Comparison of ENCODE assay signal across 13 cellular contexts in the genomic region with DNA sequence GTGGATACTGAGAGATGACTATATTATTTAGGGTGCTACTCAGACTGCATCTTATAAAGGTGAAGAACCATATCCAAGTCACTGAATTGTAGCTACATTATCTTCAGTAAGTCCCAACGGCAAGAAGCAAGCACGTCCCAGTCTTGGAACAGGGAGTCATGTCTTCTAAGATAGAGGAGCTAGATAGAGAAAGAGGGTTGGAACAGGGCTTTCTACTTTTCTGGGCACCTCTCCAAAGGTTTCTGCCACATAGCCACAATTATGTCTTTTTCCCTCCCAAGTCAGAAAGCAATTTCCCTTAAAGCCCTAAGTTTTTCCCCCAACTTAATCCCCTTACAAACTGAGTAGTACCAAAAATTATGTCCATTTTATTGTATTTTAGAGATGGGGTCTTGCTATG. TPM values are rescaled to one million over a fixed set of nuclear protein-coding genes. Genes with fewer than 3 reads are reported as not detected.
DNase-seq lines count a peak whose midpoint lies in the region; ATAC-seq and TF ChIP-seq lines count a peak whose summit lies in the region.
"Had no signal": no experiment of that assay in that cellular context is flagged by ENCODE, and none has a peak within 500 bp of the region (broad histone marks: within the 10 kb centered on the region; RNA-seq: fewer than 3 reads in every experiment).

No MANE protein-coding gene starts in this region.

- H3K4me1 Mint-ChIP-seq in Calu3 (ENCODE audit: low read depth, unreplicated experiment): peaks cover 45% of the 10 kb centered on the region
- peaks cover 5% of the 10 kb centered on the region for H3K4me1 Mint-ChIP-seq in endothelial cell (ENCODE audit: unreplicated experiment)

- H3K36me3 ChIP-seq in A673 (ENCODE audit: insufficient read depth, low read length, poor library complexity, severe bottlenecking): peaks cover 7% of the 10 kb centered on the region
- no peaks in the 10 kb centered on the region for H3K36me3 ChIP-seq in KMS-11 (ENCODE audit: insufficient read depth)
- no peaks in the 10 kb centered on the region for H3K36me3 ChIP-seq in hepatocyte (replicated peaks; ENCODE audit: insufficient read depth, low read depth)
- H3K36me3 ChIP-seq: ascending aorta had no signal

- no peaks in the 10 kb centered on the region for H3K36me3 Mint-ChIP-seq in Calu3 (ENCODE audit: insufficient read depth, unreplicated experiment)
- no peaks in the 10 kb centered on the region for H3K36me3 Mint-ChIP-seq in endothelial cell (ENCODE audit: low read depth, unreplicated experiment)

- H3K9me3 ChIP-seq in A673 (ENCODE audit: low read depth, low read length, poor library complexity, severe bottlenecking) (no peaks in the 10 kb centered on the region), hepatocyte (ENCODE audit: low read depth) (no peaks in the 10 kb centered on the region)
- H3K9me3 ChIP-seq: ascending aorta had no signal

- H3K9ac ChIP-seq in KMS-11: peak overlapping the region; percentile 27; the same call in 1 of the 2 replicates

- ATAC-seq in GM21825 (IDR thresholded peaks at IDR 0.05; ENCODE audit: unreplicated experiment): no peak

- H3K27ac ChIP-seq in A673 (ENCODE audit: low read depth, low read length, poor library complexity, severe bottlenecking) (no peak overlapping the region), KMS-11 (peak overlapping the region; percentile 52; the same call in 1 of the 2 replicates), hepatocyte (no peak overlapping the region)
- H3K27ac ChIP-seq: ascending aorta had no signal

- H3K27ac Mint-ChIP-seq in Calu3 (ENCODE audit: unreplicated experiment): no peak overlapping the region
- no peak overlapping the region for H3K27ac Mint-ChIP-seq in endothelial cell (ENCODE audit: unreplicated experiment)
- H3K27ac Mint-ChIP-seq: activated T-cell treated with anti-CD3 and anti-CD28 coated beads, Interleukin-2, amount 50 U/mL, for 24 hours had no signal

- H3K4me2 ChIP-seq in KMS-11: peak overlapping the region; percentile 76
- H3K4me2 ChIP-seq in hepatocyte: no peak overlapping the region

- H3K4me1 ChIP-seq in A673 (ENCODE audit: insufficient read depth, low read length, poor library complexity, severe bottlenecking) (peaks cover 30% of the 10 kb centered on the region), KMS-11 (ENCODE audit: low read depth, poor library complexity, severe bottlenecking) (peaks cover 24% of the 10 kb centered on the region), hepatocyte (ENCODE audit: insufficient read depth) (peaks cover 8% of the 10 kb centered on the region)

- H3K9me2 ChIP-seq in hepatocyte (replicated peaks; ENCODE audit: insufficient read depth): no peaks in the 10 kb centered on the region

- CTCF ChIA-PET in A673 (lab: Charles Lee) (no interaction called here), Calu3 (lab: Charles Lee) (no interaction called here)

- H3K79me2 ChIP-seq in KMS-11 (ENCODE audit: insufficient read depth, low read depth): no peaks in the 10 kb centered on the region
- no peaks in the 10 kb centered on the region for H3K79me2 ChIP-seq in hepatocyte

- POLR2A ChIA-PET in A673 (lab: Charles Lee; ENCODE audit: low non-redundant PET): no interaction called here

- H4K20me1 ChIP-seq in KMS-11 (ENCODE audit: insufficient read depth) (no peaks in the 10 kb centered on the region), hepatocyte (ENCODE audit: insufficient read depth, poor library complexity, severe bottlenecking) (no peaks in the 10 kb centered on the region)

- intact Hi-C loops in A673 (cut with micrococcal nuclease; ENCODE audit: unreplicated experiment) (no loop called here), Calu3 (cut with micrococcal nuclease; ENCODE audit: unreplicated experiment) (no loop called here)

- H3K9me3 Mint-ChIP-seq in Calu3 (ENCODE audit: low read depth, unreplicated experiment) (no peaks in the 10 kb centered on the region), endothelial cell (ENCODE audit: unreplicated experiment) (no peaks in the 10 kb centered on the region)
- H3K9me3 Mint-ChIP-seq: activated T-cell treated with anti-CD3 and anti-CD28 coated beads, Interleukin-2, amount 50 U/mL, for 24 hours had no signal

- DNase-seq in A673 (ENCODE audit: low spot score): peak; percentile 53
- peak; percentile 65 for DNase-seq in amniotic stem cell (lab: John Stamatoyannopoulos, UW)
- DNase-seq in fibroblast of villous mesenchyme (ENCODE audit: low read depth): peak; percentile 84
- no peak for DNase-seq in Calu3
- DNase-seq in endothelial cell (ENCODE audit: low spot score): no peak
- no peak for DNase-seq in hepatocyte (ENCODE audit: low spot score)
- DNase-seq: activated CD4-positive, alpha-beta T cell treated with anti-CD3 and anti-CD28 coated beads for 1 hour; activated T-cell treated with anti-CD3 and anti-CD28 coated beads, Interleukin-2, amount 50 U/mL, for 24 hours; midbrain; NCI-H1417 had no signal

- H2AFZ ChIP-seq in KMS-11 (ENCODE audit: low read depth) (peak overlapping the region; percentile 53; the same call in 1 of the 2 replicates), hepatocyte (no peak overlapping the region)

- H3K4me3 ChIP-seq in A673 (ENCODE audit: low read depth, low read length, poor library complexity, severe bottlenecking): no peak overlapping the region
- H3K4me3 ChIP-seq in KMS-11 (IDR thresholded peaks at IDR 0.05; ENCODE audit: insufficient read depth, low read depth, low read length): no peak overlapping the region
- no peak overlapping the region for H3K4me3 ChIP-seq in fibroblast of villous mesenchyme (ENCODE audit: low read depth, low read length)
- no peak overlapping the region for H3K4me3 ChIP-seq in hepatocyte
- H3K4me3 ChIP-seq: ascending aorta had no signal

- BruUV-seq in A673 (replicated peaks; lab: Mats Ljungman, UMichigan): no TSS peak
- BruUV-seq in Calu3 (replicated peaks; lab: Mats Ljungman, UMichigan): no TSS peak

- no peak for TF ChIP-seq CTCF in A673 (conservative IDR thresholded peaks at IDR 0.05; ENCODE audit: low read depth, low read length)
- no peak for TF ChIP-seq CTCF in KMS-11 (conservative IDR thresholded peaks at IDR 0.05; ENCODE audit: low read depth, low read length)
- no peak for TF ChIP-seq CTCF in fibroblast of villous mesenchyme (IDR thresholded peaks at IDR 0.05; ENCODE audit: insufficient read depth, low read depth, low read length)
- no peak for TF ChIP-seq CTCF in Calu3 (IDR thresholded peaks at IDR 0.05; ENCODE audit: unreplicated experiment)
- TF ChIP-seq CTCF in endothelial cell (IDR thresholded peaks at IDR 0.05; ENCODE audit: unreplicated experiment): no peak
- TF ChIP-seq CTCF in hepatocyte (IDR thresholded peaks at IDR 0.05; ENCODE audit: poor library complexity): no peak

- H3K27me3 Mint-ChIP-seq in Calu3 (ENCODE audit: unreplicated experiment) (no peaks in the 10 kb centered on the region), endothelial cell (ENCODE audit: unreplicated experiment) (peaks cover 2% of the 10 kb centered on the region)
- H3K27me3 Mint-ChIP-seq: activated T-cell treated with anti-CD3 and anti-CD28 coated beads, Interleukin-2, amount 50 U/mL, for 24 hours had no signal

- H3K4me3 Mint-ChIP-seq in Calu3 (ENCODE audit: low read depth, unreplicated experiment) (no peak overlapping the region), endothelial cell (ENCODE audit: unreplicated experiment) (no peak overlapping the region)
- H3K4me3 Mint-ChIP-seq: activated T-cell treated with anti-CD3 and anti-CD28 coated beads, Interleukin-2, amount 50 U/mL, for 24 hours had no signal

- WGBS in hepatocyte (ENCODE audit: low lambda C conversion rate, missing lambda C conversion rate): 85% methylated on average over 2 of the region's 2 CpGs

- no peaks in the 10 kb centered on the region for H3K27me3 ChIP-seq in A673 (replicated peaks; ENCODE audit: insufficient read depth, low read depth, low read length, poor library complexity)
- H3K27me3 ChIP-seq in KMS-11 (ENCODE audit: insufficient read depth, low read depth): no peaks in the 10 kb centered on the region
- no peaks in the 10 kb centered on the region for H3K27me3 ChIP-seq in hepatocyte
- H3K27me3 ChIP-seq: ascending aorta had no signal

RNA-seq across cellular contexts. Expression of a gene that starts 22.4 kb away (rescaled TPM):
- total RNA-seq in A673 (2021) (150 and 164 TPM in 2 replicates), fibroblast of villous mesenchyme (36.1 and 49.2 TPM in 2 replicates), Calu3 (2022) (104 and 108 TPM in 2 replicates), endothelial cell (ENCODE audit: unreplicated experiment) (106 TPM), hepatocyte (69.9 and 91.0 TPM in 2 replicates)
- polyA plus RNA-seq in hepatocyte: 81.4 and 86.2 TPM in 2 replicates

RNA-seq across cellular contexts. Expression of a gene that starts 46.8 kb away (rescaled TPM):
- total RNA-seq in A673 (2021) (32.1 and 35.5 TPM in 2 replicates), fibroblast of villous mesenchyme (16.1 and 26.8 TPM in 2 replicates), Calu3 (2022) (29.9 and 31.5 TPM in 2 replicates), endothelial cell (ENCODE audit: unreplicated experiment) (23.7 TPM), hepatocyte (16.2 and 18.8 TPM in 2 replicates)
- 4.1 and 5.3 TPM in 2 replicates for polyA plus RNA-seq in hepatocyte

RNA-seq across cellular contexts. Expression of a gene that starts 47.0 kb away (rescaled TPM):
- total RNA-seq in A673 (2021): 47.7 and 52.7 TPM in 2 replicates
- 9.0 and 14.2 TPM in 2 replicates for total RNA-seq in fibroblast of villous mesenchyme
- total RNA-seq in Calu3 (2022): 25.0 and 27.7 TPM in 2 replicates
- 15.0 TPM for total RNA-seq in endothelial cell (ENCODE audit: unreplicated experiment)
- total RNA-seq in hepatocyte: 5.9 and 6.3 TPM in 2 replicates
- 4.1 and 4.4 TPM in 2 replicates for polyA plus RNA-seq in hepatocyte

RNA-seq across cellular contexts. Expression of a gene that starts 55.2 kb away (rescaled TPM):
- total RNA-seq in A673 (2021): 11.0 and 13.3 TPM in 2 replicates
- total RNA-seq in fibroblast of villous mesenchyme: 120 and 198 TPM in 2 replicates
- 429 and 672 TPM in 2 replicates for total RNA-seq in Calu3 (2022)
- total RNA-seq in endothelial cell (ENCODE audit: unreplicated experiment): 4.1 TPM
- 461 and 534 TPM in 2 replicates for total RNA-seq in hepatocyte
- 690 and 766 TPM in 2 replicates for polyA plus RNA-seq in hepatocyte

Comparison
In these comparisons a context has a peak if more than half of its experiments do, and no peak if none do; other contexts are left out.
1. DNase-seq: peak in A673 (single experiment), amniotic stem cell (single experiment) and fibroblast of villous mesenchyme (single experiment); none in Calu3 (single experiment), endothelial cell (single experiment) and hepatocyte (single experiment).